Comparison of ENCODE assay signal across 34 cellular contexts in genomic region chr1:83596331-83596730, GRCh38.
"Had no signal": no experiment of that assay in that cellular context is flagged by ENCODE, and none has a peak within 500 bp of the region (broad histone marks: within the 10 kb centered on the region; RNA-seq: fewer than 3 reads in every experiment).

No MANE protein-coding gene starts in this region.

- H3K4me1 ChIP-seq: Peyer's patch, SJCRH30 had no signal

- DNase-seq: activated CD4-positive, alpha-beta memory T cell treated with anti-CD3 and anti-CD28 coated beads, Interleukin-2, amount 10 ng/mL, durations not matched to agents 7 days and 5 days; activated CD4-positive, alpha-beta T cell treated with anti-CD3 and anti-CD28 coated beads for 1 hour; activated CD4-positive, alpha-beta T cell treated with anti-CD3 and anti-CD28 coated beads for 48 hours; activated CD4-positive, CD25-positive, alpha-beta regulatory T cell; activated CD8-positive, alpha-beta memory T cell treated with anti-CD3 and anti-CD28 coated beads for 24 hours; activated CD8-positive, alpha-beta memory T cell treated with anti-CD3 and anti-CD28 coated beads, Interleukin-2, amount 10 ng/mL, durations not matched to agents 7 days and 5 days; activated CD8-positive, alpha-beta memory T cell treated with anti-CD3 and anti-CD28 coated beads, Interleukin-2, amount 50 U/mL, for 48 hours; activated effector memory CD4-positive, alpha-beta T cell treated with anti-CD3 and anti-CD28 coated beads, Interleukin-2, amount 50 U/mL, for 16 hours; activated naive CD4-positive, alpha-beta T cell; activated naive CD4-positive, alpha-beta T cell treated with anti-CD3 and anti-CD28 coated beads, Interleukin-2, amount 50 U/mL, for 16 hours; activated naive CD8-positive, alpha-beta T cell treated with anti-CD3 and anti-CD28 coated beads for 36 hours; activated T-cell treated with anti-CD3 and anti-CD28 coated beads, Interleukin-2, amount 50 U/mL, for 48 hours; caudate nucleus; MM.1S; MV-4-11; NCI-H1092; NCI-H146; NCI-H187; NCI-H2029 treated with DMSO at 0.1 percent for 48 hours; NCI-H2107; NCI-H2171; NCI-H510A; NCI-H526; NCI-H748 treated with DMSO at 0.1 percent for 48 hours; NK-92 treated with Interleukin-12 subunit alpha and Interleukin-12 subunit beta, amount 100 ng/mL, for 24 hours; PC-3; Peyer's patch; T1000; WERI-Rb-1 had no signal

- H3K4me3 ChIP-seq: Peyer's patch, SJCRH30, SK-N-MC had no signal

- H3K27me3 ChIP-seq: Peyer's patch, SJCRH30 had no signal

- H3K36me3 ChIP-seq: Peyer's patch, SJCRH30, WERI-Rb-1 had no signal

- H3K9me3 ChIP-seq: Peyer's patch, SJCRH30 had no signal

- H3K27ac ChIP-seq: KMS-11, Peyer's patch, RWPE1, SJCRH30, SK-N-MC, WERI-Rb-1 had no signal

- ATAC-seq: activated CD8-positive, alpha-beta memory T cell treated with anti-CD3 and anti-CD28 coated beads, Interleukin-2, amount 10 ng/mL, durations not matched to agents 7 days and 5 days; PC-3; Right ventricle myocardium inferior had no signal
